In genomic region chr1:180053594-180054567, GRCh38 we compare ENCODE assay signal across 18 cellular contexts.
DNase-seq lines count a peak whose midpoint lies in the region; ATAC-seq and TF ChIP-seq lines count a peak whose summit lies in the region.
"Had no signal": no experiment of that assay in that cellular context is flagged by ENCODE, and none has a peak within 500 bp of the region (broad histone marks: within the 10 kb centered on the region; RNA-seq: fewer than 3 reads in every experiment).

No MANE protein-coding gene starts in this region.

- no peaks in the 10 kb centered on the region for H3K27me3 Mint-ChIP-seq in Caco-2 (ENCODE audit: insufficient read depth, unreplicated experiment)

- H3K4me1 Mint-ChIP-seq in Caco-2 (ENCODE audit: low read depth, unreplicated experiment) = peaks cover 10% of the 10 kb centered on the region

- H3K36me3 ChIP-seq in Caco-2 (ENCODE audit: control insufficient read depth, insufficient read depth, low read length) (no peaks in the 10 kb centered on the region; the same call in 1 of the 2 replicates), SK-N-MC (ENCODE audit: insufficient read depth, low read length) (peaks cover 49% of the 10 kb centered on the region)

- peak overlapping the region; percentile 20 for H3K27ac Mint-ChIP-seq in Caco-2 (ENCODE audit: unreplicated experiment)

- no peak for TF ChIP-seq CTCF in Caco-2 (IDR thresholded peaks at IDR 0.05; ENCODE audit: insufficient read depth in 1 of 2, low read depth in 1 of 2, low read length in 1 of 2, severe bottlenecking in 1 of 2, unreplicated experiment in 1 of 2)
- no peak for TF ChIP-seq CTCF in HL-60 (IDR thresholded peaks at IDR 0.05; ENCODE audit: insufficient read depth, low read length)
- no peak for TF ChIP-seq CTCF in fibroblast of villous mesenchyme (IDR thresholded peaks at IDR 0.05; ENCODE audit: insufficient read depth, low read depth, low read length)
- no peak for TF ChIP-seq CTCF in dorsolateral prefrontal cortex (IDR thresholded peaks at IDR 0.05 in 54 of 56, conservative IDR thresholded peaks at IDR 0.05 in 2 of 56; ENCODE audit: low read depth in 1 of 56, partially characterized antibody in 56 of 56)

- H3K9ac ChIP-seq in SK-N-MC (ENCODE audit: insufficient read length) = no peak overlapping the region
- H3K9ac ChIP-seq: SK-N-SH had no signal

- CTCF ChIA-PET in Caco-2 (lab: Charles Lee) = no interaction called here

- no peak overlapping the region for H3K4me3 Mint-ChIP-seq in Caco-2 (ENCODE audit: unreplicated experiment)

- POLR2A ChIA-PET in Caco-2 (lab: Charles Lee) = no interaction called here

- H3K36me3 Mint-ChIP-seq in Caco-2 (ENCODE audit: insufficient read depth, unreplicated experiment) = peaks cover 41% of the 10 kb centered on the region

- H3K9me3 Mint-ChIP-seq in Caco-2 (ENCODE audit: unreplicated experiment) = no peaks in the 10 kb centered on the region

- no peak for TF ChIP-seq POLR2A in GM18505 (IDR thresholded peaks at IDR 0.05; ENCODE audit: borderline replicate concordance, extremely low read depth, insufficient read depth, insufficient read length)

- H3K4me1 ChIP-seq in Caco-2 = no peaks in the 10 kb centered on the region

- H3K27me3 ChIP-seq in Caco-2 (replicated peaks; ENCODE audit: control insufficient read depth, insufficient read depth, low read length) (no peaks in the 10 kb centered on the region), HL-60 (ENCODE audit: insufficient read depth, poor library complexity, severe bottlenecking) (no peaks in the 10 kb centered on the region), dorsolateral prefrontal cortex (no peaks in the 10 kb centered on the region)

- H3K9me3 ChIP-seq in Caco-2 (no peaks in the 10 kb centered on the region), SK-N-MC (ENCODE audit: low read depth, low read length) (no peaks in the 10 kb centered on the region)
- H3K9me3 ChIP-seq: SK-N-SH had no signal

- no peak for ATAC-seq in GM18505 (IDR thresholded peaks at IDR 0.05; ENCODE audit: unreplicated experiment)

- intact Hi-C loops in Caco-2 (cut with micrococcal nuclease; ENCODE audit: unreplicated experiment) = no loop called here
- intact Hi-C loops in dorsolateral prefrontal cortex (cut with DNase I) = no loop called here

- H3K4me3 ChIP-seq in Caco-2 (ENCODE audit: low read depth, low read length) = no peak overlapping the region
- H3K4me3 ChIP-seq in HL-60 (replicated peaks; ENCODE audit: insufficient read depth, low read length) = no peak overlapping the region
- H3K4me3 ChIP-seq in SK-N-MC = no peak overlapping the region
- H3K4me3 ChIP-seq in fibroblast of villous mesenchyme (ENCODE audit: low read depth, low read length) = no peak overlapping the region
- no peak overlapping the region for H3K4me3 ChIP-seq in dorsolateral prefrontal cortex

- BruUV-seq in Caco-2 (replicated peaks; lab: Mats Ljungman, UMichigan) = no TSS peak

- H3K27ac ChIP-seq in HL-60 (replicated peaks) = peak overlapping the region; percentile 24; the same call in 1 of the 2 replicates
- H3K27ac ChIP-seq in SK-N-MC = peak overlapping the region; percentile 4
- no peak overlapping the region for H3K27ac ChIP-seq in dorsolateral prefrontal cortex

- no peak for DNase-seq in Caco-2
- no peak for DNase-seq in HL-60 (ENCODE audit: low read depth in 1 of 2, low spot score in 1 of 2)
- no peak for DNase-seq in SK-N-MC (ENCODE audit: low read depth, low spot score)
- peak; percentile 76 for DNase-seq in fibroblast of villous mesenchyme (ENCODE audit: low read depth)
- no peak for DNase-seq in NCI-H69 (lab: John Stamatoyannopoulos, UW)
- DNase-seq in dorsolateral prefrontal cortex = no peak
- DNase-seq: C1 segment of cervical spinal cord, GF-D8, H7, Kasumi-1, MM.1S, NCI-H1436, NCI-H2029, NCI-H2171, NCI-H446 treated with DMSO at 0.1 percent for 48 hours, NCI-H748 treated with DMSO at 0.1 percent for 48 hours, SK-N-SH had no signal

Comparison
In these comparisons a context has a peak if more than half of its experiments do, and no peak if none do; other contexts are left out.
1. H3K27ac ChIP-seq: peak in HL-60 (single experiment) and SK-N-MC (single experiment); none in dorsolateral prefrontal cortex (0 of 59).